Comparison of ENCODE assay signal across 1 cellular context in the genomic region with DNA sequence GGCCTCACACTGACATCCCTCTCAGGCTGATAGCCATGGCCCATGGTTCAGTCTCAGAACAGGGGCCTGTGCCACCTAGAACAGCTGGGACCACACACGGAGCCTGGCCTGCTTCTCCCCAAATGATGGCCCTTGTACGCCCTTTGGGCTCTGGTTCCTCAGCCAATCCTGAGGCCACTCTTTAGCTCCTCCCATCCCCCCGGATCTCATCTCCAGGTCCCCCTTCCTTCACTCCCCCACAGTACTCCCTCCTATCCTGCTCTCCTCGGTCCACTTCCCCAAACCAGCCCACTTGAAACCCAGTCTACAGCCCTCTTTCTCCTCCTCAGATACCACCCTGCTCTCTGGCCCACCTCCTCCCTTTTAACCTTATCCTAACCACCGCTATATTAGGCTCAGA.
TF ChIP-seq lines count a peak whose summit lies in the region.

No MANE protein-coding gene starts in this region.

TF ChIP-seq in K562, 482 proteins besides CTCF, POLR2A, EP300 and RAD21:
- peak; percentile 68; the same call in 1 of the 2 replicates for TF ChIP-seq SPI1 (IDR thresholded peaks at IDR 0.05; ENCODE audit: borderline replicate concordance, low read depth, low read length)
- TF ChIP-seq, protein P1, sequence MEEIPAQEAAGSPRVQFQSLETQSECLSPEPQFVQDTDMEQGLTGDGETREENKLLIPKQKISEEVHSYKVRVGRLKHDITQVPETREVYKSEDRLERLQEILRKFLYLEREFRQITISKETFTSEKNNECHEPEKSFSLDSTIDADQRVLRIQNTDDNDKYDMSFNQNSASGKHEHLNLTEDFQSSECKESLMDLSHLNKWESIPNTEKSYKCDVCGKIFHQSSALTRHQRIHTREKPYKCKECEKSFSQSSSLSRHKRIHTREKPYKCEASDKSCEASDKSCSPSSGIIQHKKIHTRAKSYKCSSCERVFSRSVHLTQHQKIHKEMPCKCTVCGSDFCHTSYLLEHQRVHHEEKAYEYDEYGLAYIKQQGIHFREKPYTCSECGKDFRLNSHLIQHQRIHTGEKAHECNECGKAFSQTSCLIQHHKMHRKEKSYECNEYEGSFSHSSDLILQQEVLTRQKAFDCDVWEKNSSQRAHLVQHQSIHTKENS (CRISPR knock-in tag; IDR thresholded peaks at IDR 0.05), result no peak
